ENCODE assay signal across 14 cellular contexts in genomic region chr5:34742112-34742511, GRCh38.
"Had no signal": no experiment of that assay in that cellular context is flagged by ENCODE, and none has a peak within 500 bp of the region (broad histone marks: within the 10 kb centered on the region; RNA-seq: fewer than 3 reads in every experiment).

No MANE protein-coding gene starts in this region.

- ATAC-seq: foreskin keratinocyte, heart left ventricle, left lobe of liver, pancreas had no signal

- H3K4me3 Mint-ChIP-seq: activated naive CD4-positive, alpha-beta T cell treated with anti-CD3 and anti-CD28 coated beads, Interleukin-2, amount 50 U/mL, for 24 hours had no signal

- DNase-seq: activated CD4-positive, alpha-beta T cell treated with anti-CD3 and anti-CD28 coated beads, Interleukin-2, amount 50 U/mL, for 4 hours; activated CD4-positive, CD25-positive, alpha-beta regulatory T cell treated with anti-CD3 and anti-CD28 coated beads, Interleukin-2, amount 50 U/mL, for 72 hours; activated T-cell treated with anti-CD3 and anti-CD28 coated beads, Interleukin-2, amount 50 U/mL, for 1 hour; esophagus squamous epithelium; foreskin keratinocyte; heart left ventricle; mammary epithelial cell; pancreas; retina; transverse colon had no signal

- H3K4me3 ChIP-seq: breast epithelium, esophagus squamous epithelium, heart left ventricle, pancreas, skin epidermis, transverse colon had no signal

- H3K9me3 ChIP-seq: breast epithelium, esophagus squamous epithelium, heart left ventricle, pancreas, transverse colon had no signal

- H3K36me3 ChIP-seq: breast epithelium, esophagus squamous epithelium, heart left ventricle, pancreas, transverse colon had no signal

- H3K27ac ChIP-seq: breast epithelium, esophagus squamous epithelium, foreskin keratinocyte, heart left ventricle, pancreas, transverse colon had no signal

- H3K36me3 Mint-ChIP-seq: activated naive CD4-positive, alpha-beta T cell treated with anti-CD3 and anti-CD28 coated beads, Interleukin-2, amount 50 U/mL, for 24 hours had no signal

- H3K27me3 ChIP-seq: breast epithelium, esophagus squamous epithelium, foreskin keratinocyte, heart left ventricle, pancreas, transverse colon had no signal

- H3K4me1 Mint-ChIP-seq: activated naive CD4-positive, alpha-beta T cell treated with anti-CD3 and anti-CD28 coated beads, Interleukin-2, amount 50 U/mL, for 24 hours had no signal

- H3K27ac Mint-ChIP-seq: activated naive CD4-positive, alpha-beta T cell treated with anti-CD3 and anti-CD28 coated beads, Interleukin-2, amount 50 U/mL, for 24 hours had no signal

- H3K4me1 ChIP-seq: breast epithelium, foreskin keratinocyte, pancreas had no signal
